ENCODE assay signal across 22 cellular contexts in the genomic region with DNA sequence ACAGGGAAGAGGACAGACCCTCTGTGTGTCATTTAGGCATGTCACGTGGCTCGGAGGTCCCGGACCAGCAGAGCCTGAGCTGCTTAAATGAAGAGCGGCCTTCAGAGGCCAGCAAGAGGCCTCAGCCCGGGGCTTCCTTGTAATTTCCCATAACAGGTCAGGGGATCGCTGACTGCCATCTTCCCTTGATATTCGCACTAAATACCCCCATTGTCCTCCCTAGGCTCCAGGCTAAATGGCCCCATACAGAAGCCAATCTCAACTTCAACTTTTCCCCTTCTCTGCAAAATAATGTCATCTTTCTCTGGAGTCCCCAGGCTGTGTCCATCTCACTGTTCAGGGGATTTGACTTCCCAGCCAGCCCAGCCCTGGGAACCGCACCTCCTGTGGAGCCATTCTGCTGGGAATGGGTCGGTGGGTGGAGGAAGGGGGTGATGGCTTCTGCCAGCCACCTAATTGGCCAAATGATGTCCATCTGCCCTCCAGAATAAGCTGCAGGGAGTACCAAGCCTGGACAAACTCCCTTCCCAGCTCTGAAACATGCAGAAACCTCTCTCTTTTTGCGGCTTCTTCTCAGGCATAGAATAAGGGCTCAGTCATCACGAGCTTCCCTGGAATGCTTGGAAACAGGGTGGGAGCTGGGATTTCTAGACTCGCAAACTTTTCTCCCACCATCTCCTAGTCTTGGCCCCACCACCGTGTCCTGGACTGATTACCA.
"Had no signal": no experiment of that assay in that cellular context is flagged by ENCODE, and none has a peak within 500 bp of the region (broad histone marks: within the 10 kb centered on the region; RNA-seq: fewer than 3 reads in every experiment).

No MANE protein-coding gene starts in this region.

- H3K36me3 ChIP-seq: ascending aorta had no signal

- H3K27ac ChIP-seq: ascending aorta, body of pancreas had no signal

- H3K27me3 ChIP-seq: ascending aorta, body of pancreas had no signal

- H3K4me1 ChIP-seq: ascending aorta, body of pancreas had no signal

- DNase-seq: activated CD4-positive, alpha-beta T cell treated with anti-CD3 and anti-CD28 coated beads for 48 hours; activated CD4-positive, alpha-beta T cell treated with anti-CD3 and anti-CD28 coated beads, Interleukin-2, amount 50 U/mL, for 4 hours; activated CD4-positive, CD25-positive, alpha-beta regulatory T cell treated with anti-CD3 and anti-CD28 coated beads, Interleukin-2, amount 50 U/mL, for 72 hours; activated CD8-positive, alpha-beta T cell treated with anti-CD3 and anti-CD28 coated beads, Interleukin-2, amount 10 ng/mL, durations not matched to agents 7 days and 5 days; activated effector memory CD4-positive, alpha-beta T cell treated with anti-CD3 and anti-CD28 coated beads, Interleukin-2, amount 50 U/mL, for 16 hours; activated naive CD4-positive, alpha-beta T cell treated with Interleukin-2 at 50 U/mL for 16 hours; activated naive CD8-positive, alpha-beta T cell treated with anti-CD3 and anti-CD28 coated beads, Interleukin-2, amount 50 U/mL, for 24 hours; activated T-cell treated with anti-CD3 and anti-CD28 coated beads, Interleukin-2, amount 50 U/mL, for 4 hours; amniotic stem cell; body of pancreas; KG1; NCI-H1092; NCI-H1930; NCI-H2171; NCI-H226; NCI-H526 treated with DMSO at 0.1 percent for 48 hours; NK-92 treated with Interleukin-12 subunit alpha and Interleukin-12 subunit beta, amount 100 ng/mL, for 24 hours; SHP77 treated with DMSO at 0.1 percent for 48 hours; T-helper 17 cell; T-helper 9 cell had no signal

- H3K4me3 ChIP-seq: ascending aorta, body of pancreas had no signal

- H3K9me3 ChIP-seq: ascending aorta, body of pancreas had no signal

- FAIRE-seq: RCC 7860 had no signal
